14 cellular contexts compared by ENCODE assay signal in the genomic region with DNA sequence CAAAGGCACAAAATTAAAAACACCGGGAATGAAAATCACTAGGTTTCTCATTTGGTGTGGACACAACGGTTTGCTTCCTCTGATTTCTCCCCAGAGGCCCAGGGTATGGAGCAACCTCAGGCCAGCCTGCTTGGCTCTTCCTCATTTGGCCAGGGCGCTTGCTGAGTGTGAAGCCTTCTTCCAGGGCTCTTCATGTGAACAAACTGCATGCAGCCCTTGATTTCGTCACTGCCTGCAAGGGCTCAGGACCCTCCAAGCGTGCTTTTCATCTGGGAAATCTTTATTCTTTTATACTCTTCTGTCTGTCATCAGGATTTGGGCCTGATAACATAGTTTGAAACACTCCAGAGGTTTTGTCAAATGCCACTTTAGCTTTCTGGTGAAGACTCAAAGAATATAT.
A peak's percentile ranks its signal among the peaks of the same experiment; 100 is the strongest.
DNase-seq lines count a peak whose midpoint lies in the region; ATAC-seq lines count a peak whose summit lies in the region.
"Had no signal": no experiment of that assay in that cellular context is flagged by ENCODE, and none has a peak within 500 bp of the region (broad histone marks: within the 10 kb centered on the region; RNA-seq: fewer than 3 reads in every experiment).

No MANE protein-coding gene starts in this region.

- ATAC-seq in GM21447 (IDR thresholded peaks at IDR 0.05; ENCODE audit: unreplicated experiment) (no peak), GM18907 (IDR thresholded peaks at IDR 0.05; ENCODE audit: unreplicated experiment) (no peak), HG03460 (IDR thresholded peaks at IDR 0.05; ENCODE audit: unreplicated experiment) (no peak)
- ATAC-seq: A549 had no signal

- intact Hi-C loops in head of caudate nucleus (cut with DNase I) (no loop called here), posterior vena cava (cut with DNase I) (no loop called here)

- peak; percentile 48 for DNase-seq in AG20443 (ENCODE audit: low spot score)
- DNase-seq in SIG-M5 treated with dmso at 0.1 percent for 504 hours (lab: John Stamatoyannopoulos, UW; ENCODE audit: unreplicated experiment) = peak; percentile 93
- peak in 35 of 42 donors; percentile 9 to 72 (median 37) for DNase-seq in head of caudate nucleus
- DNase-seq in posterior vena cava (ENCODE audit: low spot score) = peak; percentile 94
- no peak for DNase-seq in activated naive CD4-positive, alpha-beta T cell treated with anti-CD3 and anti-CD28 coated beads, Interleukin-2, amount 50 U/mL, for 16 hours
- DNase-seq: effector CD4-positive, alpha-beta T cell; mesendoderm; NCI-H1105; NCI-H524 treated with DMSO at 0.1 percent for 48 hours; SHP77 had no signal
